ENCODE assay signal across 10 cellular contexts in genomic region chr2:217853301-217853881, GRCh38.
DNase-seq lines count a peak whose midpoint lies in the region; ATAC-seq and TF ChIP-seq lines count a peak whose summit lies in the region.
"Had no signal": no experiment of that assay in that cellular context is flagged by ENCODE, and none has a peak within 500 bp of the region (broad histone marks: within the 10 kb centered on the region; RNA-seq: fewer than 3 reads in every experiment).

No MANE protein-coding gene starts in this region.

- no peak for TF ChIP-seq CTCF in WERI-Rb-1 (IDR thresholded peaks at IDR 0.05; ENCODE audit: low read depth, low read length)

- H3K36me3 Mint-ChIP-seq in T-helper 17 cell (ENCODE audit: low read depth), result no peaks in the 10 kb centered on the region
- H3K36me3 Mint-ChIP-seq: CD4-positive, CD25-positive, alpha-beta regulatory T cell had no signal

- H3K27ac ChIP-seq in angular gyrus (ENCODE audit: low read depth, low read length) (peak overlapping the region; percentile 68), WERI-Rb-1 (no peak overlapping the region)

- peaks cover 3% of the 10 kb centered on the region for H3K4me1 Mint-ChIP-seq in T-helper 17 cell
- H3K4me1 Mint-ChIP-seq: CD4-positive, CD25-positive, alpha-beta regulatory T cell had no signal

- H3K27ac Mint-ChIP-seq in T-helper 17 cell, result no peak overlapping the region
- H3K27ac Mint-ChIP-seq: CD4-positive, CD25-positive, alpha-beta regulatory T cell had no signal

- H3K36me3 ChIP-seq in WERI-Rb-1, result no peaks in the 10 kb centered on the region

- no peak for ATAC-seq in T-helper 17 cell
- ATAC-seq in HG02970 (IDR thresholded peaks at IDR 0.05; ENCODE audit: low FRiP score, unreplicated experiment), result no peak

- no peak overlapping the region for H3K4me3 ChIP-seq in WERI-Rb-1 (ENCODE audit: low read depth, low read length)

- peaks cover 52% of the 10 kb centered on the region for H3K27me3 Mint-ChIP-seq in T-helper 17 cell

- H3K27me3 ChIP-seq in WERI-Rb-1 (ENCODE audit: insufficient read depth, low read depth, severe bottlenecking), result no peaks in the 10 kb centered on the region

- peak; percentile 84 for DNase-seq in AG20443 (ENCODE audit: low spot score)
- peak; percentile 75 for DNase-seq in globus pallidus (ENCODE audit: low spot score)
- DNase-seq in retina, result peak; percentile 51
- no peak for DNase-seq in ecto neural progenitor cell (ENCODE audit: low spot score)
- no peak for DNase-seq in WERI-Rb-1
- DNase-seq in T-helper 17 cell, result no peak
- DNase-seq: CD4-positive, CD25-positive, alpha-beta regulatory T cell; stimulated activated CD4-positive, alpha-beta T cell treated with anti-CD3 and anti-CD28 coated beads, Interleukin-2, amount 100 ng/mL, for 48 hours had no signal

- no peak overlapping the region for H3K4me3 Mint-ChIP-seq in T-helper 17 cell
- H3K4me3 Mint-ChIP-seq: CD4-positive, CD25-positive, alpha-beta regulatory T cell had no signal

- H3K9me3 ChIP-seq in WERI-Rb-1 (ENCODE audit: severe bottlenecking) (no peaks in the 10 kb centered on the region), T-helper 17 cell (ENCODE audit: control insufficient read depth, low read length, poor library complexity, severe bottlenecking) (no peaks in the 10 kb centered on the region)

Comparison
In these comparisons a context has a peak if more than half of its experiments do, and no peak if none do; other contexts are left out.
1. DNase-seq: peak in AG20443 (single experiment), globus pallidus (single experiment) and retina (single experiment); none in ecto neural progenitor cell (single experiment), WERI-Rb-1 (single experiment) and T-helper 17 cell (0 of 3).